In genomic region chr5:162768962-162769464, GRCh38 we compare ENCODE assay signal across 19 cellular contexts.
A peak's percentile ranks its signal among the peaks of the same experiment; 100 is the strongest.
DNase-seq lines count a peak whose midpoint lies in the region; ATAC-seq and TF ChIP-seq lines count a peak whose summit lies in the region.
"Had no signal": no experiment of that assay in that cellular context is flagged by ENCODE, and none has a peak within 500 bp of the region (broad histone marks: within the 10 kb centered on the region; RNA-seq: fewer than 3 reads in every experiment).

No MANE protein-coding gene starts in this region.

- H3K4me3 Mint-ChIP-seq in nephron progenitor cell = no peak overlapping the region
- no peak overlapping the region for H3K4me3 Mint-ChIP-seq in CD8-positive, alpha-beta T cell

- no peaks in the 10 kb centered on the region for H4K20me1 ChIP-seq in BLaER1 treated with 17β-estradiol and CSF1 and Interleukin-3, amounts not matched to agents 10 nM and 100 nM

- in situ Hi-C loops in SK-MEL-5 (cut with HindIII; ENCODE audit: low pct_unique_long_range_greater_than_20kb, low sequenced_read_pairs) = no loop called here

- no peaks in the 10 kb centered on the region for H3K9me3 ChIP-seq in BLaER1 treated with 17β-estradiol and CSF1 and Interleukin-3, amounts not matched to agents 10 nM and 100 nM (replicated peaks in 1 of 11)
- no peaks in the 10 kb centered on the region for H3K9me3 ChIP-seq in CD8-positive, alpha-beta T cell (ENCODE audit: low read length)
- H3K9me3 ChIP-seq: Caco-2 had no signal

- no peak overlapping the region for H3K4me3 ChIP-seq in BLaER1 treated with 17β-estradiol and CSF1 and Interleukin-3, amounts not matched to agents 10 nM and 100 nM
- H3K4me3 ChIP-seq in GM12865 (ENCODE audit: low read depth, low read length) = no peak overlapping the region
- H3K4me3 ChIP-seq in CD8-positive, alpha-beta T cell (ENCODE audit: low read depth, low read length) = no peak overlapping the region

- peaks cover 3 to 17% (median 11%) of the 10 kb centered on the region in 10 experiments; a peak in 12 of 20 replicates for H3K4me1 ChIP-seq in BLaER1 treated with 17β-estradiol and CSF1 and Interleukin-3, amounts not matched to agents 10 nM and 100 nM
- H3K4me1 ChIP-seq in CD8-positive, alpha-beta T cell (ENCODE audit: insufficient read depth, low read length) = no peaks in the 10 kb centered on the region
- H3K4me1 ChIP-seq: Caco-2 had no signal

- no peak overlapping the region for H3K27ac Mint-ChIP-seq in nephron progenitor cell
- no peak overlapping the region for H3K27ac Mint-ChIP-seq in CD8-positive, alpha-beta T cell

- peaks cover 4% of the 10 kb centered on the region for H3K9me3 Mint-ChIP-seq in nephron progenitor cell
- H3K9me3 Mint-ChIP-seq in CD8-positive, alpha-beta T cell = peaks cover 4% of the 10 kb centered on the region

- peak; percentile 5 for DNase-seq in GM12865 (ENCODE audit: low read depth)
- peak; percentile 20 for DNase-seq in SK-MEL-5 (ENCODE audit: low read depth, low spot score)
- DNase-seq in nephron progenitor cell = peak; percentile 40
- no peak for DNase-seq in kidney tubule cell (ENCODE audit: low spot score)
- no peak for DNase-seq in CD8-positive, alpha-beta T cell
- no peak for DNase-seq in activated naive CD4-positive, alpha-beta T cell (lab: John Stamatoyannopoulos, UW)
- DNase-seq: Caco-2, DMS79, GOT3, KG1, NCI-H1092, NCI-H187 treated with DMSO at 0.1 percent for 48 hours, NCI-H2227 treated with DMSO at 0.1 percent for 48 hours, NCI-H774, SIG-M5, T-helper 9 cell had no signal

- intact Hi-C loops in CD8-positive, alpha-beta T cell (cut with DNase I, micrococcal nuclease) = no loop called here

- no peak for ATAC-seq in HG03342 (IDR thresholded peaks at IDR 0.05; ENCODE audit: unreplicated experiment)
- no peak for ATAC-seq in CD8-positive, alpha-beta T cell

- CTCF ChIA-PET in CD8-positive, alpha-beta T cell (lab: Charles Lee) = no interaction called here

- no peaks in the 10 kb centered on the region for H3K27me3 ChIP-seq in BLaER1 treated with 17β-estradiol and CSF1 and Interleukin-3, amounts not matched to agents 10 nM and 100 nM
- no peaks in the 10 kb centered on the region for H3K27me3 ChIP-seq in CD8-positive, alpha-beta T cell (ENCODE audit: insufficient read depth, low read length)

- no peak overlapping the region for H3K9ac ChIP-seq in BLaER1 treated with 17β-estradiol and CSF1 and Interleukin-3, amounts not matched to agents 10 nM and 100 nM

- peak overlapping the region in 6 of 11 experiments; percentile 5 to 66 (median 36); a peak in 8 of 22 replicates for H3K4me2 ChIP-seq in BLaER1 treated with 17β-estradiol and CSF1 and Interleukin-3, amounts not matched to agents 10 nM and 100 nM

- TF ChIP-seq CTCF in GM12865 (IDR thresholded peaks at IDR 0.05; ENCODE audit: insufficient read depth, low read depth, low read length, missing control alignments) (no peak), nephron progenitor cell (IDR thresholded peaks at IDR 0.05) (no peak)
- TF ChIP-seq CTCF in CD8-positive, alpha-beta T cell (IDR thresholded peaks at IDR 0.05) = no peak

- H3K36me3 ChIP-seq in BLaER1 treated with 17β-estradiol and CSF1 and Interleukin-3, amounts not matched to agents 10 nM and 100 nM = no peaks in the 10 kb centered on the region
- no peaks in the 10 kb centered on the region for H3K36me3 ChIP-seq in CD8-positive, alpha-beta T cell (ENCODE audit: insufficient read depth, low read length)

- peaks cover 8% of the 10 kb centered on the region for H3K4me1 Mint-ChIP-seq in nephron progenitor cell
- no peaks in the 10 kb centered on the region for H3K4me1 Mint-ChIP-seq in CD8-positive, alpha-beta T cell (ENCODE audit: low read depth)

- H3K36me3 Mint-ChIP-seq in nephron progenitor cell (ENCODE audit: low read depth) = no peaks in the 10 kb centered on the region
- H3K36me3 Mint-ChIP-seq in CD8-positive, alpha-beta T cell = no peaks in the 10 kb centered on the region

- no peaks in the 10 kb centered on the region for H3K27me3 Mint-ChIP-seq in nephron progenitor cell (ENCODE audit: low read depth, poor library complexity)
- H3K27me3 Mint-ChIP-seq in CD8-positive, alpha-beta T cell (ENCODE audit: low read depth) = no peaks in the 10 kb centered on the region

- POLR2A ChIA-PET in CD8-positive, alpha-beta T cell (lab: Charles Lee) = no interaction called here

- no peak overlapping the region for H3K27ac ChIP-seq in BLaER1 treated with 17β-estradiol and CSF1 and Interleukin-3, amounts not matched to agents 10 nM and 100 nM
- no peak overlapping the region for H3K27ac ChIP-seq in CD8-positive, alpha-beta T cell (ENCODE audit: low read depth, low read length)
- H3K27ac ChIP-seq: C4-2B had no signal

Comparison
In these comparisons a context has a peak if more than half of its experiments do, and no peak if none do; other contexts are left out.
1. DNase-seq: peak in GM12865 (single experiment), SK-MEL-5 (single experiment) and nephron progenitor cell (single experiment); none in kidney tubule cell (single experiment), CD8-positive, alpha-beta T cell (0 of 7) and activated naive CD4-positive, alpha-beta T cell (0 of 4).